In genomic region chr1:243489681-243490080, GRCh38 we compare ENCODE assay signal across 17 cellular contexts.
"Had no signal": no experiment of that assay in that cellular context is flagged by ENCODE, and none has a peak within 500 bp of the region (broad histone marks: within the 10 kb centered on the region; RNA-seq: fewer than 3 reads in every experiment).

No MANE protein-coding gene starts in this region.

- H3K4me3 ChIP-seq: breast epithelium, gastroesophageal sphincter, prostate gland, skin epidermis, suprapubic skin had no signal

- DNase-seq: activated CD4-positive, alpha-beta T cell treated with anti-CD3 and anti-CD28 coated beads, Interleukin-2, amount 50 U/mL, for 4 hours; activated CD4-positive, CD25-positive, alpha-beta regulatory T cell treated with anti-CD3 and anti-CD28 coated beads, Interleukin-2, amount 50 U/mL, for 72 hours; activated naive CD4-positive, alpha-beta T cell treated with Interleukin-2 at 50 U/mL for 16 hours; kidney; left ventricle myocardium superior; nephron progenitor cell; right cardiac atrium; stimulated activated CD4-positive, alpha-beta T cell treated with anti-CD3 and anti-CD28 coated beads, Interleukin-15, amount 100 ng/mL, for 24 hours; stimulated activated CD4-positive, alpha-beta T cell treated with anti-CD3 and anti-CD28 coated beads, Interleukin-4, amount 100 ng/mL, for 1 hour; stimulated activated naive CD8-positive, alpha-beta T cell treated with anti-CD3 and anti-CD28 coated beads, Interleukin-15, Interleukin-2, amounts not matched to agents 100 U/mL and 50 U/mL, for 24 hours had no signal

- H3K27me3 ChIP-seq: breast epithelium, gastroesophageal sphincter, suprapubic skin had no signal

- H3K27me3 Mint-ChIP-seq: activated T-helper 17 cell treated with anti-CD3 and anti-CD28 coated beads, Interleukin-2, amount 50 U/mL, for 72 hours; type B pancreatic cell had no signal

- H3K9me3 Mint-ChIP-seq: activated T-helper 17 cell treated with anti-CD3 and anti-CD28 coated beads, Interleukin-2, amount 50 U/mL, for 72 hours; nephron progenitor cell; type B pancreatic cell had no signal

- H3K27ac Mint-ChIP-seq: activated T-helper 17 cell treated with anti-CD3 and anti-CD28 coated beads, Interleukin-2, amount 50 U/mL, for 72 hours; nephron progenitor cell had no signal

- H3K4me1 Mint-ChIP-seq: activated T-helper 17 cell treated with anti-CD3 and anti-CD28 coated beads, Interleukin-2, amount 50 U/mL, for 72 hours had no signal

- ATAC-seq: activated T-helper 17 cell treated with anti-CD3 and anti-CD28 coated beads, Interleukin-2, amount 50 U/mL, for 72 hours; gastroesophageal sphincter; left ventricle myocardium superior; right cardiac atrium; stimulated activated naive CD8-positive, alpha-beta T cell treated with anti-CD3 and anti-CD28 coated beads, Interleukin-15, Interleukin-2, amounts not matched to agents 100 U/mL and 50 U/mL, for 24 hours had no signal

- H3K36me3 ChIP-seq: breast epithelium, prostate gland had no signal

- H3K9me3 ChIP-seq: breast epithelium, gastroesophageal sphincter, prostate gland, suprapubic skin had no signal

- H3K4me1 ChIP-seq: breast epithelium, prostate gland had no signal

- H3K4me3 Mint-ChIP-seq: activated T-helper 17 cell treated with anti-CD3 and anti-CD28 coated beads, Interleukin-2, amount 50 U/mL, for 72 hours; nephron progenitor cell; type B pancreatic cell had no signal

- H3K27ac ChIP-seq: prostate gland, suprapubic skin had no signal
